14 cellular contexts compared by ENCODE assay signal in the genomic region with DNA sequence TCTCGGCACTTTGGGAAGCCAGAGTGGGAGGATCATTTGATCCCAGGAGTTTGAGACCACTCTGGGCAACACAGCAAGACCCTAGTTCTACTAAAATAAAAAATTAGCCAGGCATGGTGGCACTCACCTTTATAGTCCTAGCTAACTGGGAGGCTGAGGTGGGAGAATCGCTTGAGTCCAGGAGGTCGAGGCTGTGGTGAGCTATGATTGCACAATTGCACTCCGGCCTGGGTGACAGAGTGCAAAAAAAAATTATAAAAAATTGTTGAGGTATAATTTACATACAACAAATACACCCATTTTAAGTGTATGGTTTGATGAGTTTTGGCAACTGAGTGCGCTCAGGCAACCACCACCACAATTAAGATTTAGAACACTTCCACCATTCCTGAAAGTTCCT.
DNase-seq lines count a peak whose midpoint lies in the region; ATAC-seq and TF ChIP-seq lines count a peak whose summit lies in the region.
"Had no signal": no experiment of that assay in that cellular context is flagged by ENCODE, and none has a peak within 500 bp of the region (broad histone marks: within the 10 kb centered on the region; RNA-seq: fewer than 3 reads in every experiment).

No MANE protein-coding gene starts in this region.

- CTCF ChIA-PET in IMR-90 (lab: Yijun Ruan, JAX): no interaction called here

- H3K4me2 ChIP-seq in IMR-90 (ENCODE audit: low read depth, low read length) (no peak overlapping the region), trophoblast cell (ENCODE audit: low read length) (no peak overlapping the region)
- H3K4me2 ChIP-seq: A549, GM23338 had no signal

- no peak overlapping the region for H4K8ac ChIP-seq in IMR-90 (ENCODE audit: low read depth in 2 of 2, low read length in 2 of 2)
- H4K8ac ChIP-seq in trophoblast cell (ENCODE audit: low read depth, low read length): no peak overlapping the region

- H3K36me3 ChIP-seq in IMR-90 (ENCODE audit: control insufficient read depth, insufficient read depth, low read length): no peaks in the 10 kb centered on the region
- no peaks in the 10 kb centered on the region for H3K36me3 ChIP-seq in RWPE2 (ENCODE audit: low read depth)
- no peaks in the 10 kb centered on the region for H3K36me3 ChIP-seq in trophoblast cell (ENCODE audit: control insufficient read depth in 1 of 2, insufficient read depth in 2 of 2, low read length in 2 of 2)

- dilution Hi-C loops in IMR-90 (cut with HindIII; ENCODE audit: low sequenced_read_pairs, unreplicated experiment): no loop called here

- no TSS peak for BruUV-seq in IMR-90 (replicated peaks; lab: Mats Ljungman, UMichigan)

- no peak overlapping the region for H3K56ac ChIP-seq in IMR-90 (ENCODE audit: extremely low read depth, insufficient read depth, low read length)

- no peak overlapping the region for H2AFZ ChIP-seq in IMR-90 (replicated peaks; ENCODE audit: low read length, poor library complexity)
- no peak overlapping the region for H2AFZ ChIP-seq in trophoblast cell (ENCODE audit: insufficient read depth, low read length, poor library complexity)
- H2AFZ ChIP-seq: GM23338 had no signal

- H2BK12ac ChIP-seq in trophoblast cell (ENCODE audit: low read length): peak overlapping the region; percentile 11

- H3K14ac ChIP-seq in IMR-90 (replicated peaks; ENCODE audit: low read depth, low read length): no peak overlapping the region
- no peak overlapping the region for H3K14ac ChIP-seq in trophoblast cell (ENCODE audit: low read length)

- ATAC-seq in IMR-90 (ENCODE audit: low read depth): no peak
- no peak for ATAC-seq in RWPE2 (ENCODE audit: low read depth)
- ATAC-seq in foreskin keratinocyte: no peak
- no peak for ATAC-seq in GM21786 (IDR thresholded peaks at IDR 0.05; ENCODE audit: unreplicated experiment)
- ATAC-seq: CD8-positive, alpha-beta T cell; GM23338 had no signal

- H2BK5ac ChIP-seq in IMR-90 (ENCODE audit: low read depth, low read length, poor library complexity, severe bottlenecking) (no peak overlapping the region), trophoblast cell (ENCODE audit: low read depth, low read length, poor library complexity) (no peak overlapping the region)

- H3K27ac ChIP-seq in IMR-90 (ENCODE audit: insufficient read depth, low read length) (no peak overlapping the region), RWPE2 (ENCODE audit: poor library complexity, severe bottlenecking) (peak overlapping the region; percentile 99), foreskin keratinocyte (peak overlapping the region; percentile 95), trophoblast cell (ENCODE audit: low read depth, low read length) (no peak overlapping the region)

- H3K18ac ChIP-seq in IMR-90 (ENCODE audit: low read depth, low read length): no peak overlapping the region
- H3K18ac ChIP-seq in trophoblast cell (ENCODE audit: low read length): no peak overlapping the region

- no peak overlapping the region for H2BK15ac ChIP-seq in IMR-90 (ENCODE audit: low read depth, low read length)

- H3K79me2 ChIP-seq in trophoblast cell (ENCODE audit: control insufficient read depth, insufficient read depth, low read length, poor library complexity): peaks cover 2% of the 10 kb centered on the region

- no peaks in the 10 kb centered on the region for H4K20me1 ChIP-seq in IMR-90 (ENCODE audit: insufficient read depth, low read length)

- H4K91ac ChIP-seq in IMR-90 (ENCODE audit: insufficient read depth, low read depth, low read length) (no peak overlapping the region), trophoblast cell (ENCODE audit: low read depth, low read length) (no peak overlapping the region)

- H3K27me3 ChIP-seq in IMR-90 (ENCODE audit: control insufficient read depth, insufficient read depth, low read length) (no peaks in the 10 kb centered on the region), RWPE2 (ENCODE audit: insufficient read depth, poor library complexity, severe bottlenecking) (no peaks in the 10 kb centered on the region), foreskin keratinocyte (no peaks in the 10 kb centered on the region), trophoblast cell (ENCODE audit: insufficient read depth, low read length) (no peaks in the 10 kb centered on the region)

- H3K9me3 ChIP-seq in IMR-90 (ENCODE audit: control insufficient read depth, insufficient read depth, low read length) (no peaks in the 10 kb centered on the region), RWPE2 (ENCODE audit: severe bottlenecking) (no peaks in the 10 kb centered on the region), trophoblast cell (ENCODE audit: insufficient read depth, low read depth, low read length) (no peaks in the 10 kb centered on the region)
- H3K9me3 ChIP-seq: A549 had no signal

- TF ChIP-seq CTCF in IMR-90 (conservative IDR thresholded peaks at IDR 0.05; ENCODE audit: low read depth, low read length) (no peak), RWPE2 (IDR thresholded peaks at IDR 0.05; ENCODE audit: poor library complexity, severe bottlenecking) (no peak), foreskin keratinocyte (conservative IDR thresholded peaks at IDR 0.05) (no peak)

- no peak for DNase-seq in IMR-90
- no peak for DNase-seq in RWPE2 (ENCODE audit: low spot score)
- no peak for DNase-seq in foreskin keratinocyte
- DNase-seq in trophoblast cell: no peak
- DNase-seq in NCI-H146 treated with DMSO at 0.1 percent for 48 hours (lab: John Stamatoyannopoulos, UW; ENCODE audit: unreplicated experiment): no peak
- no peak for DNase-seq in anterior cingulate cortex (lab: John Stamatoyannopoulos, UW)
- DNase-seq: CD8-positive, alpha-beta T cell; COR-L47; DND-41; GDM1; H7 had no signal

- POLR2A ChIA-PET in IMR-90 (lab: Charles Lee; ENCODE audit: unreplicated experiment): no interaction called here

- H4K12ac ChIP-seq in trophoblast cell (ENCODE audit: low read depth, low read length): no peak overlapping the region

- no peak for TF ChIP-seq POLR2A in IMR-90 (IDR thresholded peaks at IDR 0.05; ENCODE audit: low read depth, low read length)

- H3K9ac ChIP-seq in IMR-90 (ENCODE audit: low read depth, low read length) (no peak overlapping the region), trophoblast cell (ENCODE audit: low read length) (no peak overlapping the region)

- H2AK5ac ChIP-seq in IMR-90 (ENCODE audit: low read depth, low read length) (no peak overlapping the region), trophoblast cell (ENCODE audit: low read length) (no peak overlapping the region)

- H3K79me1 ChIP-seq in IMR-90 (ENCODE audit: low read depth in 1 of 2, low read length in 2 of 2) (no peaks in the 10 kb centered on the region), trophoblast cell (ENCODE audit: low read length) (peaks cover 20% of the 10 kb centered on the region)

- no peak for TF ChIP-seq RAD21 in IMR-90 (IDR thresholded peaks at IDR 0.05; ENCODE audit: low read length)

- H2AK9ac ChIP-seq in IMR-90 (replicated peaks; ENCODE audit: low read depth, low read length, poor library complexity): no peak overlapping the region

- H2BK120ac ChIP-seq in IMR-90 (ENCODE audit: low read depth, low read length): no peak overlapping the region
- no peak overlapping the region for H2BK120ac ChIP-seq in trophoblast cell (ENCODE audit: insufficient read depth, low read length, poor library complexity)

- H3K4me3 ChIP-seq in IMR-90 (ENCODE audit: insufficient read depth, low read depth, low read length) (no peak overlapping the region), RWPE2 (ENCODE audit: severe bottlenecking) (no peak overlapping the region), trophoblast cell (ENCODE audit: low read depth, low read length) (no peak overlapping the region)
- H3K4me3 ChIP-seq: A549, GM23338 had no signal

- no CpG with 5 or more reads among the region's 5 CpGs for WGBS in IMR-90 (ENCODE audit: extremely low coverage in 2 of 2, insufficient read length in 1 of 2), 2 experiments
- WGBS in trophoblast cell (ENCODE audit: extremely low coverage, insufficient coverage, insufficient read length): no CpG with 5 or more reads among the region's 5 CpGs

- H3K4me1 ChIP-seq in IMR-90 (ENCODE audit: control insufficient read depth, insufficient read depth, low read length) (peaks cover 14% of the 10 kb centered on the region; the same call in 1 of the 2 replicates), RWPE2 (ENCODE audit: insufficient read depth, poor library complexity, severe bottlenecking) (peaks cover 52% of the 10 kb centered on the region), foreskin keratinocyte (peaks cover 41% of the 10 kb centered on the region), trophoblast cell (ENCODE audit: control insufficient read depth in 1 of 2, insufficient read depth in 2 of 2, low read length in 2 of 2) (peaks cover 21 to 28% of the 10 kb centered on the region in 2 experiments)

- intact Hi-C loops in IMR-90 (cut with micrococcal nuclease): loop anchor here (5.0 kb wide), 1 partner anchor 41 kb away; no protein-coding TSS in a partner anchor

- peaks cover 6% of the 10 kb centered on the region; the same call in 1 of the 2 replicates for H3K9me1 ChIP-seq in IMR-90 (ENCODE audit: insufficient read depth, low read length)

- no peak overlapping the region for H2BK20ac ChIP-seq in IMR-90 (ENCODE audit: low read depth, low read length)

- no peak overlapping the region for H3K23ac ChIP-seq in IMR-90 (ENCODE audit: low read depth, low read length)
- H3K23ac ChIP-seq in trophoblast cell (ENCODE audit: low read length): no peak overlapping the region

- in situ Hi-C loops in IMR-90 (cut with MboI; ENCODE audit: low sequenced_read_pairs): no loop called here

- no peak overlapping the region for H4K5ac ChIP-seq in IMR-90 (ENCODE audit: low read depth, low read length)

- H3K4ac ChIP-seq in IMR-90 (ENCODE audit: low read depth, low read length) (no peak overlapping the region), trophoblast cell (ENCODE audit: low read depth, low read length) (no peak overlapping the region)

TF ChIP-seq in IMR-90, 13 proteins besides CTCF, POLR2A, EP300 and RAD21:
- no peak for TF ChIP-seq MAZ (IDR thresholded peaks at IDR 0.05; ENCODE audit: borderline replicate concordance, low read depth, low read length)
- TF ChIP-seq NFE2L2 (IDR thresholded peaks at IDR 0.05; ENCODE audit: low read depth, low read length): no peak
- no peak for TF ChIP-seq MXI1 (IDR thresholded peaks at IDR 0.05; ENCODE audit: borderline replicate concordance, low read depth, low read length)
- TF ChIP-seq BHLHE40 (IDR thresholded peaks at IDR 0.05; ENCODE audit: low read depth, low read length): no peak
- no peak for TF ChIP-seq MAFK (IDR thresholded peaks at IDR 0.05; ENCODE audit: low read depth, low read length)
- peak; percentile 49; the same call in 1 of the 2 replicates for TF ChIP-seq CEBPB (IDR thresholded peaks at IDR 0.05; ENCODE audit: low read depth, low read length)

Comparison
In these comparisons a context has a peak if more than half of its experiments do, and no peak if none do; other contexts are left out.
1. H3K27ac ChIP-seq: peak in RWPE2 (single experiment) and foreskin keratinocyte (single experiment); none in IMR-90 (single experiment) and trophoblast cell (single experiment).